ENCODE assay signal across 15 cellular contexts in the genomic region with DNA sequence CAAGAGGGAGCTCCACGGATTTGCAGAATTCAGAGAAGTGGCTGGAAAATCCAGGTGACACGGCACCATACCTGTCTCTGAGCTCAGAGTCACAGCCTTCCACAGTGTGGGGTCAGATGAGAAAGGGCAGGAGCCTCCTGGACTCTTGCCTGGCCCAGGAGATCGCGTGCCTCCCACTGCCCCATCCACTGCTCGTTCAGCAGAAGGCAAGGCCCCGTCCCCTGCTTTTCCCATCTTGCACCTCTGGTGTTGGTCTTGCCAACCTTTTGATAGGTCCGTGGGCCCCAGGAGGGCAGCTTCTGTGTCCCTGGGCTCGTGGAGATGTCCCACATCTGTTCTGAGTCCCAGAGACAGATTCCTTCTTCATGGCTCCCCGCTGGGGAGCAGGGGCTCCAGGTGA.
DNase-seq lines count a peak whose midpoint lies in the region; ATAC-seq and TF ChIP-seq lines count a peak whose summit lies in the region.
"Had no signal": no experiment of that assay in that cellular context is flagged by ENCODE, and none has a peak within 500 bp of the region (broad histone marks: within the 10 kb centered on the region; RNA-seq: fewer than 3 reads in every experiment).

No MANE protein-coding gene starts in this region.

- H3K4me1 ChIP-seq in BLaER1 treated with 17β-estradiol and CSF1 and Interleukin-3, amounts not matched to agents 10 nM and 100 nM = peaks cover 0 to 43% (median 36%) of the 10 kb centered on the region in 10 experiments; a peak in 14 of 20 replicates
- no peaks in the 10 kb centered on the region for H3K4me1 ChIP-seq in lower lobe of right lung
- H3K4me1 ChIP-seq: Caco-2 had no signal

- H3K9me3 Mint-ChIP-seq in chondrocyte (ENCODE audit: low read depth) (no peaks in the 10 kb centered on the region), glutamatergic neuron (ENCODE audit: unreplicated experiment) (peaks cover 8% of the 10 kb centered on the region)
- H3K9me3 Mint-ChIP-seq: CD4-positive, alpha-beta T cell; HFFc6 had no signal

- H3K36me3 Mint-ChIP-seq in chondrocyte (ENCODE audit: low read depth) (no peaks in the 10 kb centered on the region), glutamatergic neuron (ENCODE audit: unreplicated experiment) (peaks cover 18% of the 10 kb centered on the region)

- intact Hi-C loops in lower lobe of right lung (cut with DNase I) = no loop called here

- no peaks in the 10 kb centered on the region for H3K27me3 ChIP-seq in BLaER1 treated with 17β-estradiol and CSF1 and Interleukin-3, amounts not matched to agents 10 nM and 100 nM
- H3K27me3 ChIP-seq in lower lobe of right lung (ENCODE audit: low read depth) = no peaks in the 10 kb centered on the region

- H3K4me3 ChIP-seq in BLaER1 treated with 17β-estradiol and CSF1 and Interleukin-3, amounts not matched to agents 10 nM and 100 nM = no peak overlapping the region
- no peak overlapping the region for H3K4me3 ChIP-seq in lower lobe of right lung
- H3K4me3 ChIP-seq in foreskin fibroblast (ENCODE audit: low read depth in 1 of 2, low read length in 2 of 2) = no peak overlapping the region
- H3K4me3 ChIP-seq: GM23248 had no signal

- no peaks in the 10 kb centered on the region; a peak in 1 of 22 replicates for H4K20me1 ChIP-seq in BLaER1 treated with 17β-estradiol and CSF1 and Interleukin-3, amounts not matched to agents 10 nM and 100 nM

- H3K4me2 ChIP-seq in BLaER1 treated with 17β-estradiol and CSF1 and Interleukin-3, amounts not matched to agents 10 nM and 100 nM = peak overlapping the region in 7 of 11 experiments; percentile 36 to 61 (median 53); a peak in 7 of 22 replicates

- no peak overlapping the region for H3K9ac ChIP-seq in BLaER1 treated with 17β-estradiol and CSF1 and Interleukin-3, amounts not matched to agents 10 nM and 100 nM
- H3K9ac ChIP-seq: GM23248 had no signal

- peaks cover 6 to 17% (median 10%) of the 10 kb centered on the region in 11 experiments; a peak in 21 of 22 replicates for H3K9me3 ChIP-seq in BLaER1 treated with 17β-estradiol and CSF1 and Interleukin-3, amounts not matched to agents 10 nM and 100 nM (replicated peaks in 1 of 11)
- H3K9me3 ChIP-seq in lower lobe of right lung = no peaks in the 10 kb centered on the region
- H3K9me3 ChIP-seq: Caco-2 had no signal

- H3K27ac Mint-ChIP-seq in chondrocyte (ENCODE audit: unreplicated experiment) (no peak overlapping the region), glutamatergic neuron (ENCODE audit: unreplicated experiment) (no peak overlapping the region)
- H3K27ac Mint-ChIP-seq: B cell; CD4-positive, alpha-beta T cell; HFFc6 had no signal

- H3K36me3 ChIP-seq in BLaER1 treated with 17β-estradiol and CSF1 and Interleukin-3, amounts not matched to agents 10 nM and 100 nM = no peaks in the 10 kb centered on the region
- no peaks in the 10 kb centered on the region for H3K36me3 ChIP-seq in lower lobe of right lung

- DNase-seq in chondrocyte (ENCODE audit: low spot score) (peak; percentile 57), lower lobe of right lung (peak; percentile 41), NCI-H774 (lab: John Stamatoyannopoulos, UW) (no peak), glutamatergic neuron (no peak), foreskin fibroblast (no peak)
- DNase-seq: Caco-2; CD4-positive, alpha-beta T cell; DMS79; GDM1; GM23248; HFFc6 had no signal

- TF ChIP-seq CTCF in chondrocyte (IDR thresholded peaks at IDR 0.05) = no peak
- no peak for TF ChIP-seq CTCF in lower lobe of right lung (IDR thresholded peaks at IDR 0.05)
- no peak for TF ChIP-seq CTCF in glutamatergic neuron (IDR thresholded peaks at IDR 0.05; ENCODE audit: partially characterized antibody, unreplicated experiment)
- TF ChIP-seq CTCF in foreskin fibroblast (IDR thresholded peaks at IDR 0.05; ENCODE audit: low read depth, low read length) = no peak

- H3K4me1 Mint-ChIP-seq in chondrocyte (ENCODE audit: low read depth) (no peaks in the 10 kb centered on the region), glutamatergic neuron (ENCODE audit: low read depth, unreplicated experiment) (no peaks in the 10 kb centered on the region)
- H3K4me1 Mint-ChIP-seq: B cell had no signal

- ATAC-seq in lower lobe of right lung = no peak
- ATAC-seq: HCT116 had no signal

- no peak overlapping the region for H3K27ac ChIP-seq in BLaER1 treated with 17β-estradiol and CSF1 and Interleukin-3, amounts not matched to agents 10 nM and 100 nM
- H3K27ac ChIP-seq in lower lobe of right lung = no peak overlapping the region
- H3K27ac ChIP-seq: C4-2B, GM23248 had no signal

- peaks cover 29% of the 10 kb centered on the region for H3K27me3 Mint-ChIP-seq in chondrocyte (ENCODE audit: low read depth)
- H3K27me3 Mint-ChIP-seq in glutamatergic neuron (ENCODE audit: unreplicated experiment) = peaks cover 12% of the 10 kb centered on the region

- H3K4me3 Mint-ChIP-seq in chondrocyte (ENCODE audit: unreplicated experiment) (no peak overlapping the region), glutamatergic neuron (ENCODE audit: unreplicated experiment) (no peak overlapping the region)
- H3K4me3 Mint-ChIP-seq: B cell; CD4-positive, alpha-beta T cell; HFFc6 had no signal

Comparison
In these comparisons a context has a peak if more than half of its experiments do, and no peak if none do; other contexts are left out.
1. DNase-seq: peak in chondrocyte (single experiment) and lower lobe of right lung (single experiment); none in NCI-H774 (single experiment), glutamatergic neuron (single experiment) and foreskin fibroblast (0 of 2).